ENCODE assay signal across 29 cellular contexts in the genomic region with DNA sequence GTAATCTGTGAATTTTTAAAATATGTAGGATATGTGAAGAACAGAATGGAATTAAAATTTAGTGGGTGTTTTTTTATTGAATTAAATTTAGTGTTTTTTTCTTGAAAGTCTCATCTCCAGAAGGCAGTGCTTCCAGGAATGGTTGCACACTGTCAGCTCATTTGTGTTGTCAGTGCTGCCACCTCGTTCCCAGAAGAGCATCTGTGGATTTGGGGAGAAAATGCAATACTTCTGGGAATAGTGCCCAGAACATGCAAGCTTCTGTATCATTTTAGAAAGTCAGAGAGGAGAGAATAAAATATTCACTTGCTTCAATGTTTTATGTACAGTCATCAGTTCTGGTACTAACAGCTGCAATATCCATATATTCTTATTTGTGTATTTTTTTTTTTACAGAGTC.
"Had no signal": no experiment of that assay in that cellular context is flagged by ENCODE, and none has a peak within 500 bp of the region (broad histone marks: within the 10 kb centered on the region; RNA-seq: fewer than 3 reads in every experiment).

No MANE protein-coding gene starts in this region.

- H3K9me3 Mint-ChIP-seq: nephron progenitor cell; stimulated activated naive CD8-positive, alpha-beta T cell treated with anti-CD3 and anti-CD28 coated beads, Interleukin-15, Interleukin-2, amounts not matched to agents 100 ng/mL and 50 ng/mL, for 24 hours had no signal

- H3K27me3 ChIP-seq: body of pancreas, colonic mucosa, dorsolateral prefrontal cortex, neutrophil, ovary, sigmoid colon, upper lobe of left lung, vagina had no signal

- H3K4me1 Mint-ChIP-seq: activated CD4-positive, alpha-beta T cell treated with anti-CD3 and anti-CD28 coated beads for 36 hours; naive B cell; nephron progenitor cell; stimulated activated effector memory CD8-positive, alpha-beta T cell treated with anti-CD3 and anti-CD28 coated beads, Interleukin-12 subunit alpha, Interleukin-12 subunit beta, amount 100 ng/mL, for 72 hours had no signal

- H3K27ac Mint-ChIP-seq: activated CD4-positive, alpha-beta T cell treated with anti-CD3 and anti-CD28 coated beads for 36 hours; activated naive CD4-positive, alpha-beta T cell treated with anti-CD3 and anti-CD28 coated beads, Interleukin-2, amount 50 U/mL, for 72 hours; activated T-cell treated with anti-CD3 and anti-CD28 coated beads, Interleukin-2, amount 50 U/mL, for 72 hours; naive B cell; nephron progenitor cell; stimulated activated effector memory CD8-positive, alpha-beta T cell treated with anti-CD3 and anti-CD28 coated beads, Interleukin-12 subunit alpha, Interleukin-12 subunit beta, amount 100 ng/mL, for 72 hours; stimulated activated naive CD8-positive, alpha-beta T cell treated with anti-CD3 and anti-CD28 coated beads, Interleukin-15, Interleukin-2, amounts not matched to agents 100 ng/mL and 50 ng/mL, for 24 hours had no signal

- H3K36me3 Mint-ChIP-seq: activated naive CD4-positive, alpha-beta T cell treated with anti-CD3 and anti-CD28 coated beads, Interleukin-2, amount 50 U/mL, for 72 hours; naive B cell; stimulated activated effector memory CD8-positive, alpha-beta T cell treated with anti-CD3 and anti-CD28 coated beads, Interleukin-12 subunit alpha, Interleukin-12 subunit beta, amount 100 ng/mL, for 72 hours had no signal

- H3K36me3 ChIP-seq: colonic mucosa, left ventricle myocardium inferior, neutrophil, ovary, prostate gland, sigmoid colon, upper lobe of left lung, vagina had no signal

- H3K4me1 ChIP-seq: body of pancreas, colonic mucosa, left ventricle myocardium inferior, prostate gland, sigmoid colon, upper lobe of left lung, vagina had no signal

- H3K9me3 ChIP-seq: body of pancreas, colonic mucosa, left ventricle myocardium inferior, neutrophil, ovary, prostate gland, upper lobe of left lung, vagina had no signal

- H3K4me3 ChIP-seq: body of pancreas, colonic mucosa, dorsolateral prefrontal cortex, left ventricle myocardium inferior, lung, ovary, prostate gland, sigmoid colon, upper lobe of left lung, vagina had no signal

- H3K4me3 Mint-ChIP-seq: activated CD4-positive, alpha-beta T cell treated with anti-CD3 and anti-CD28 coated beads for 36 hours; activated T-cell treated with anti-CD3 and anti-CD28 coated beads, Interleukin-2, amount 50 U/mL, for 72 hours; naive B cell; nephron progenitor cell; stimulated activated effector memory CD8-positive, alpha-beta T cell treated with anti-CD3 and anti-CD28 coated beads, Interleukin-12 subunit alpha, Interleukin-12 subunit beta, amount 100 ng/mL, for 72 hours; stimulated activated naive CD8-positive, alpha-beta T cell treated with anti-CD3 and anti-CD28 coated beads, Interleukin-15, Interleukin-2, amounts not matched to agents 100 ng/mL and 50 ng/mL, for 24 hours had no signal

- H3K27ac ChIP-seq: body of pancreas, colonic mucosa, dorsolateral prefrontal cortex, left ventricle myocardium inferior, neutrophil, ovary, prostate gland, sigmoid colon, upper lobe of left lung, vagina had no signal

- DNase-seq: activated CD4-positive, alpha-beta T cell treated with anti-CD3 and anti-CD28 coated beads for 36 hours; activated CD4-positive, alpha-beta T cell treated with anti-CD3 and anti-CD28 coated beads, Interleukin-2, amount 50 U/mL, for 4 hours; activated CD4-positive, CD25-positive, alpha-beta regulatory T cell; activated naive CD4-positive, alpha-beta T cell; activated T-cell treated with anti-CD3 and anti-CD28 coated beads for 4 hours; activated T-cell treated with anti-CD3 and anti-CD28 coated beads, Interleukin-2, amount 50 U/mL, for 72 hours; aorta; body of pancreas; cerebellar nuclear complex; colonic mucosa; effector memory CD4-positive, alpha-beta T cell; erythroblast; islet precursor cell; left ventricle myocardium inferior; naive B cell; nephron progenitor cell; ovary; sigmoid colon; small intestine; stimulated activated CD4-positive, alpha-beta T cell treated with anti-CD3 and anti-CD28 coated beads, Interleukin-4, amount 100 ng/mL, for 24 hours; upper lobe of left lung had no signal

- H3K27me3 Mint-ChIP-seq: activated CD4-positive, alpha-beta T cell treated with anti-CD3 and anti-CD28 coated beads for 36 hours; naive B cell; stimulated activated naive CD8-positive, alpha-beta T cell treated with anti-CD3 and anti-CD28 coated beads, Interleukin-15, Interleukin-2, amounts not matched to agents 100 ng/mL and 50 ng/mL, for 24 hours had no signal

- ATAC-seq: activated CD4-positive, alpha-beta T cell treated with anti-CD3 and anti-CD28 coated beads for 36 hours; activated naive CD4-positive, alpha-beta T cell treated with anti-CD3 and anti-CD28 coated beads, Interleukin-2, amount 50 U/mL, for 72 hours; activated T-cell treated with anti-CD3 and anti-CD28 coated beads, Interleukin-2, amount 50 U/mL, for 72 hours; body of pancreas; stimulated activated effector memory CD8-positive, alpha-beta T cell treated with anti-CD3 and anti-CD28 coated beads, Interleukin-12 subunit alpha, Interleukin-12 subunit beta, amount 100 ng/mL, for 72 hours had no signal
